ENCODE assay signal across 16 cellular contexts in genomic region chr15:60077581-60078359, GRCh38.
DNase-seq lines count a peak whose midpoint lies in the region; ATAC-seq, FAIRE-seq and TF ChIP-seq lines count a peak whose summit lies in the region.
"Had no signal": no experiment of that assay in that cellular context is flagged by ENCODE, and none has a peak within 500 bp of the region (broad histone marks: within the 10 kb centered on the region; RNA-seq: fewer than 3 reads in every experiment).

No MANE protein-coding gene starts in this region.

- no peak overlapping the region for H3K27ac Mint-ChIP-seq in activated CD4-positive, alpha-beta T cell treated with anti-CD3 and anti-CD28 coated beads, Interleukin-2, amount 10 ng/mL, durations not matched to agents 7 days and 5 days
- no peak overlapping the region for H3K27ac Mint-ChIP-seq in astrocyte (ENCODE audit: unreplicated experiment)
- H3K27ac Mint-ChIP-seq: CD8-positive, alpha-beta memory T cell had no signal

- no peak overlapping the region for H3K4me3 ChIP-seq in astrocyte (ENCODE audit: insufficient read depth, low read depth, low read length)
- H3K4me3 ChIP-seq: left lung, SJCRH30, tibial artery had no signal

- no peak for FAIRE-seq in astrocyte (lab: Jason Lieb, UNC)

- peaks cover 4% of the 10 kb centered on the region for H3K36me3 Mint-ChIP-seq in activated CD4-positive, alpha-beta T cell treated with anti-CD3 and anti-CD28 coated beads, Interleukin-2, amount 10 ng/mL, durations not matched to agents 7 days and 5 days (ENCODE audit: low read depth)
- no peaks in the 10 kb centered on the region for H3K36me3 Mint-ChIP-seq in astrocyte (ENCODE audit: low read depth, unreplicated experiment)

- DNase-seq in activated CD4-positive, alpha-beta T cell treated with anti-CD3 and anti-CD28 coated beads for 48 hours = peak; percentile 60
- DNase-seq in activated CD4-positive, alpha-beta T cell treated with anti-CD3 and anti-CD28 coated beads, Interleukin-2, amount 10 ng/mL, durations not matched to agents 7 days and 5 days = no peak
- DNase-seq in SW480 (ENCODE audit: low spot score) (peak; percentile 28), astrocyte (ENCODE audit: low read depth) (no peak), HK-2 (ENCODE audit: unreplicated experiment) (no peak), DMS79 (lab: John Stamatoyannopoulos, UW) (no peak)
- DNase-seq in stimulated activated CD4-positive, alpha-beta T cell treated with anti-CD3 and anti-CD28 coated beads, TNF-alpha, amount 100 ng/mL, for 48 hours (ENCODE audit: low read depth in 3 of 3) = peak; percentile 10 to 34 (median 27)
- DNase-seq: CD8-positive, alpha-beta memory T cell; GOT3; left lung; NCI-H2081; NK-92 treated with Interleukin-12 subunit alpha and Interleukin-12 subunit beta, amount 100 ng/mL, for 24 hours; SJCRH30; tibial artery had no signal

- H3K36me3 ChIP-seq in astrocyte (ENCODE audit: insufficient read depth, low read length) = no peaks in the 10 kb centered on the region
- H3K36me3 ChIP-seq: left lung, SJCRH30, tibial artery had no signal

- no peak for TF ChIP-seq CTCF in astrocyte (IDR thresholded peaks at IDR 0.05; ENCODE audit: insufficient read depth, low read depth, low read length)

- POLR2A ChIA-PET in activated CD4-positive, alpha-beta T cell treated with anti-CD3 and anti-CD28 coated beads, Interleukin-2, amount 10 ng/mL, durations not matched to agents 7 days and 5 days (lab: Charles Lee) = no interaction called here

- H3K9me3 ChIP-seq in astrocyte (ENCODE audit: insufficient read depth, low read depth, low read length) = peaks cover 4% of the 10 kb centered on the region
- H3K9me3 ChIP-seq: left lung, SJCRH30, tibial artery had no signal

- peaks cover 2% of the 10 kb centered on the region for H3K9me3 Mint-ChIP-seq in activated CD4-positive, alpha-beta T cell treated with anti-CD3 and anti-CD28 coated beads, Interleukin-2, amount 10 ng/mL, durations not matched to agents 7 days and 5 days
- H3K9me3 Mint-ChIP-seq in astrocyte (ENCODE audit: unreplicated experiment) = peaks cover 5% of the 10 kb centered on the region
- H3K9me3 Mint-ChIP-seq: CD8-positive, alpha-beta memory T cell had no signal

- no peak for ATAC-seq in HG03354 (IDR thresholded peaks at IDR 0.05; ENCODE audit: poor library complexity, severe bottlenecking, unreplicated experiment)
- ATAC-seq: left lung had no signal

- peak overlapping the region; percentile 2 for H2AFZ ChIP-seq in astrocyte (ENCODE audit: low read depth, low read length)

- H3K4me1 Mint-ChIP-seq in activated CD4-positive, alpha-beta T cell treated with anti-CD3 and anti-CD28 coated beads, Interleukin-2, amount 10 ng/mL, durations not matched to agents 7 days and 5 days = peaks cover 41% of the 10 kb centered on the region
- peaks cover 7% of the 10 kb centered on the region for H3K4me1 Mint-ChIP-seq in astrocyte (ENCODE audit: low read depth, unreplicated experiment)

- H3K9ac ChIP-seq in astrocyte (ENCODE audit: low read length) = no peak overlapping the region

- H3K4me1 ChIP-seq in astrocyte (ENCODE audit: insufficient read depth, low read length) = peaks cover 23% of the 10 kb centered on the region
- H3K4me1 ChIP-seq: left lung, SJCRH30, tibial artery had no signal

- no peak overlapping the region for H3K27ac ChIP-seq in astrocyte (ENCODE audit: low read depth, low read length)
- H3K27ac ChIP-seq: left lung, SJCRH30, tibial artery, VCaP had no signal

- peaks cover 7% of the 10 kb centered on the region for H3K27me3 ChIP-seq in astrocyte (ENCODE audit: insufficient read depth, low read length)
- H3K27me3 ChIP-seq: SJCRH30, tibial artery had no signal

- CTCF ChIA-PET in activated CD4-positive, alpha-beta T cell treated with anti-CD3 and anti-CD28 coated beads, Interleukin-2, amount 10 ng/mL, durations not matched to agents 7 days and 5 days (lab: Charles Lee) = interaction anchor here (0.6 to 1.1 kb wide), 4 partner anchors 10 to 185 kb away, joined by 3 to 4 read pairs (median 3); no protein-coding TSS in a partner anchor

- H3K27me3 Mint-ChIP-seq in activated CD4-positive, alpha-beta T cell treated with anti-CD3 and anti-CD28 coated beads, Interleukin-2, amount 10 ng/mL, durations not matched to agents 7 days and 5 days = no peaks in the 10 kb centered on the region
- no peaks in the 10 kb centered on the region for H3K27me3 Mint-ChIP-seq in astrocyte (ENCODE audit: low read depth, unreplicated experiment)

- H3K4me2 ChIP-seq in astrocyte (ENCODE audit: low read length) = no peak overlapping the region

- no peaks in the 10 kb centered on the region for H4K20me1 ChIP-seq in astrocyte (ENCODE audit: insufficient read depth, low read length)

- no peaks in the 10 kb centered on the region for H3K79me2 ChIP-seq in astrocyte (ENCODE audit: insufficient read depth, low read length)

- H3K4me3 Mint-ChIP-seq in activated CD4-positive, alpha-beta T cell treated with anti-CD3 and anti-CD28 coated beads, Interleukin-2, amount 10 ng/mL, durations not matched to agents 7 days and 5 days = no peak overlapping the region
- H3K4me3 Mint-ChIP-seq in astrocyte (ENCODE audit: unreplicated experiment) = no peak overlapping the region
- H3K4me3 Mint-ChIP-seq: CD8-positive, alpha-beta memory T cell had no signal

Comparison
In these comparisons a context has a peak if more than half of its experiments do, and no peak if none do; other contexts are left out.
1. DNase-seq: peak in activated CD4-positive, alpha-beta T cell treated with anti-CD3 and anti-CD28 coated beads for 48 hours (single experiment), SW480 (single experiment) and stimulated activated CD4-positive, alpha-beta T cell treated with anti-CD3 and anti-CD28 coated beads, TNF-alpha, amount 100 ng/mL, for 48 hours (3 of 3); none in activated CD4-positive, alpha-beta T cell treated with anti-CD3 and anti-CD28 coated beads, Interleukin-2, amount 10 ng/mL, durations not matched to agents 7 days and 5 days (single experiment), astrocyte (single experiment), HK-2 (single experiment) and DMS79 (single experiment).